8 cellular contexts compared by ENCODE assay signal in genomic region chr12:121713257-121714155, GRCh38. TPM values are rescaled to one million over a fixed set of nuclear protein-coding genes. Genes with fewer than 3 reads are reported as not detected.
DNase-seq lines count a peak whose midpoint lies in the region; ATAC-seq, FAIRE-seq and TF ChIP-seq lines count a peak whose summit lies in the region.

No MANE protein-coding gene starts in this region.

- DNase-seq in T-helper 1 cell (no peak), T-helper 17 cell (no peak), fibroblast of mammary gland (ENCODE audit: low read depth) (peak; percentile 25), osteocyte (ENCODE audit: extremely low spot score, unreplicated experiment) (no peak), RCC 7860 (ENCODE audit: low spot score) (no peak), HPDE6-E6E7 (ENCODE audit: extremely low spot score) (no peak), NCI-H128 (lab: John Stamatoyannopoulos, UW; ENCODE audit: unreplicated experiment) (no peak)

- FAIRE-seq in RCC 7860 (lab: Jason Lieb, UNC), result no peak

- peaks cover 4% of the 10 kb centered on the region for H3K27me3 Mint-ChIP-seq in T-helper 1 cell treated with Interleukin-12 subunit alpha and Interleukin-12 subunit beta and Interleukin-4 antibody, amounts not matched to agents 30 μg/mL and 1 μg/mL, for 36 hours (ENCODE audit: low read depth)
- H3K27me3 Mint-ChIP-seq in T-helper 17 cell (no peaks in the 10 kb centered on the region), osteocyte (ENCODE audit: unreplicated experiment) (no peaks in the 10 kb centered on the region)

- peaks cover 1% of the 10 kb centered on the region for H3K36me3 Mint-ChIP-seq in T-helper 1 cell treated with Interleukin-12 subunit alpha and Interleukin-12 subunit beta and Interleukin-4 antibody, amounts not matched to agents 30 μg/mL and 1 μg/mL, for 36 hours (ENCODE audit: low read depth)
- H3K36me3 Mint-ChIP-seq in T-helper 17 cell (ENCODE audit: low read depth) (peaks cover 2% of the 10 kb centered on the region), osteocyte (ENCODE audit: unreplicated experiment) (peaks cover 2% of the 10 kb centered on the region)

- H3K27ac Mint-ChIP-seq in T-helper 1 cell treated with Interleukin-12 subunit alpha and Interleukin-12 subunit beta and Interleukin-4 antibody, amounts not matched to agents 30 μg/mL and 1 μg/mL, for 36 hours, result peak overlapping the region; percentile 68
- H3K27ac Mint-ChIP-seq in T-helper 17 cell (peak overlapping the region; percentile 14), osteocyte (ENCODE audit: unreplicated experiment) (no peak overlapping the region)

- no peaks in the 10 kb centered on the region for H3K9me3 ChIP-seq in T-helper 17 cell (ENCODE audit: control insufficient read depth, low read length, poor library complexity, severe bottlenecking)

- H3K9me3 Mint-ChIP-seq in T-helper 1 cell treated with Interleukin-12 subunit alpha and Interleukin-12 subunit beta and Interleukin-4 antibody, amounts not matched to agents 30 μg/mL and 1 μg/mL, for 36 hours, result no peaks in the 10 kb centered on the region
- H3K9me3 Mint-ChIP-seq in osteocyte (ENCODE audit: unreplicated experiment), result no peaks in the 10 kb centered on the region

- peaks cover 18% of the 10 kb centered on the region for H3K4me1 Mint-ChIP-seq in T-helper 1 cell treated with Interleukin-12 subunit alpha and Interleukin-12 subunit beta and Interleukin-4 antibody, amounts not matched to agents 30 μg/mL and 1 μg/mL, for 36 hours (ENCODE audit: low read depth)
- H3K4me1 Mint-ChIP-seq in T-helper 17 cell (peaks cover 12% of the 10 kb centered on the region), osteocyte (ENCODE audit: unreplicated experiment) (peaks cover 35% of the 10 kb centered on the region)

- ATAC-seq in T-helper 17 cell, result no peak

- peak overlapping the region; percentile 82 for H3K4me3 ChIP-seq in fibroblast of mammary gland (ENCODE audit: control insufficient read depth, low read depth, low read length)

- TF ChIP-seq CTCF in fibroblast of mammary gland (conservative IDR thresholded peaks at IDR 0.05; ENCODE audit: control insufficient read depth, insufficient read depth, low read depth, low read length) (no peak), osteocyte (IDR thresholded peaks at IDR 0.05) (no peak)

- H3K4me3 Mint-ChIP-seq in T-helper 1 cell treated with Interleukin-12 subunit alpha and Interleukin-12 subunit beta and Interleukin-4 antibody, amounts not matched to agents 30 μg/mL and 1 μg/mL, for 36 hours, result peak overlapping the region; percentile 78
- H3K4me3 Mint-ChIP-seq in T-helper 17 cell, result peak overlapping the region; percentile 98
- peak overlapping the region; percentile 92 for H3K4me3 Mint-ChIP-seq in osteocyte (ENCODE audit: unreplicated experiment)

RNA-seq across cellular contexts. Expression of gene TMEM120B, which starts 1.0 kb away (rescaled TPM):
- total RNA-seq in T-helper 17 cell (1 to 10 TPM; 6.9 to 7.0 TPM), osteocyte (10.2 and 13.2 TPM in 2 replicates)

RNA-seq across cellular contexts. Expression of gene MORN3, which starts 44.1 kb away (rescaled TPM):
- total RNA-seq in T-helper 17 cell (1 to 10 TPM; 8.5 to 9.5 TPM), osteocyte (0.11 and 0.29 TPM in 2 replicates)
